In the genomic region with DNA sequence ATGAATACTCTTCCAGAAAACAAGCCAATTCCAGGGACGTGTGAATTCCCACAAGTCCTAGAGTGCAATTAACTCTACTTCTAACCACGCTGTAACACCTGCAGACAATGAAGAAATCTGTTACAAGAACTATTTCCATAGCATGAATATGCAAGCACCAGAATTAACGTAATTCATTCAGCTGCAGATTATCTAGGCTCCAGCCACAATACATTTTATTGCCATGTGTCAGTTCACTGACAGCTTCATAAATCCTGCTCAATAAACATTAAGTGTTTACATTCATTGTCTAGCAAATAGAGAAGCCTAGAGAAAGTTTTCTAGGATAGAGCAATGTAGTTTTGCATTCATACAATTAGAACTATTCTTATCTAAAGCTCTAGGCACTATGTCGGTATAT, we compare ENCODE assay signal across 1 cellular context.
TF ChIP-seq lines count a peak whose summit lies in the region.

No MANE protein-coding gene starts in this region.

TF ChIP-seq in WTC11, 78 proteins besides CTCF, POLR2A, EP300 and RAD21 (continued from another document):
- TF ChIP-seq SP1 (CRISPR knock-in tag; conservative IDR thresholded peaks at IDR 0.05) = no peak
- TF ChIP-seq, protein P1, sequence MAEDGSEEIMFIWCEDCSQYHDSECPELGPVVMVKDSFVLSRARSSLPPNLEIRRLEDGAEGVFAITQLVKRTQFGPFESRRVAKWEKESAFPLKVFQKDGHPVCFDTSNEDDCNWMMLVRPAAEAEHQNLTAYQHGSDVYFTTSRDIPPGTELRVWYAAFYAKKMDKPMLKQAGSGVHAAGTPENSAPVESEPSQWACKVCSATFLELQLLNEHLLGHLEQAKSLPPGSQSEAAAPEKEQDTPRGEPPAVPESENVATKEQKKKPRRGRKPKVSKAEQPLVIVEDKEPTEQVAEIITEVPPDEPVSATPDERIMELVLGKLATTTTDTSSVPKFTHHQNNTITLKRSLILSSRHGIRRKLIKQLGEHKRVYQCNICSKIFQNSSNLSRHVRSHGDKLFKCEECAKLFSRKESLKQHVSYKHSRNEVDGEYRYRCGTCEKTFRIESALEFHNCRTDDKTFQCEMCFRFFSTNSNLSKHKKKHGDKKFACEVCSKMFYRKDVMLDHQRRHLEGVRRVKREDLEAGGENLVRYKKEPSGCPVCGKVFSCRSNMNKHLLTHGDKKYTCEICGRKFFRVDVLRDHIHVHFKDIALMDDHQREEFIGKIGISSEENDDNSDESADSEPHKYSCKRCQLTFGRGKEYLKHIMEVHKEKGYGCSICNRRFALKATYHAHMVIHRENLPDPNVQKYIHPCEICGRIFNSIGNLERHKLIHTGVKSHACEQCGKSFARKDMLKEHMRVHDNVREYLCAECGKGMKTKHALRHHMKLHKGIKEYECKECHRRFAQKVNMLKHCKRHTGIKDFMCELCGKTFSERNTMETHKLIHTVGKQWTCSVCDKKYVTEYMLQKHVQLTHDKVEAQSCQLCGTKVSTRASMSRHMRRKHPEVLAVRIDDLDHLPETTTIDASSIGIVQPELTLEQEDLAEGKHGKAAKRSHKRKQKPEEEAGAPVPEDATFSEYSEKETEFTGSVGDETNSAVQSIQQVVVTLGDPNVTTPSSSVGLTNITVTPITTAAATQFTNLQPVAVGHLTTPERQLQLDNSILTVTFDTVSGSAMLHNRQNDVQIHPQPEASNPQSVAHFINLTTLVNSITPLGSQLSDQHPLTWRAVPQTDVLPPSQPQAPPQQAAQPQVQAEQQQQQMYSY (CRISPR knock-in tag; IDR thresholded peaks at IDR 0.05) = no peak
- TF ChIP-seq NFATC4 (CRISPR knock-in tag; IDR thresholded peaks at IDR 0.05) = no peak
